In the genomic region with DNA sequence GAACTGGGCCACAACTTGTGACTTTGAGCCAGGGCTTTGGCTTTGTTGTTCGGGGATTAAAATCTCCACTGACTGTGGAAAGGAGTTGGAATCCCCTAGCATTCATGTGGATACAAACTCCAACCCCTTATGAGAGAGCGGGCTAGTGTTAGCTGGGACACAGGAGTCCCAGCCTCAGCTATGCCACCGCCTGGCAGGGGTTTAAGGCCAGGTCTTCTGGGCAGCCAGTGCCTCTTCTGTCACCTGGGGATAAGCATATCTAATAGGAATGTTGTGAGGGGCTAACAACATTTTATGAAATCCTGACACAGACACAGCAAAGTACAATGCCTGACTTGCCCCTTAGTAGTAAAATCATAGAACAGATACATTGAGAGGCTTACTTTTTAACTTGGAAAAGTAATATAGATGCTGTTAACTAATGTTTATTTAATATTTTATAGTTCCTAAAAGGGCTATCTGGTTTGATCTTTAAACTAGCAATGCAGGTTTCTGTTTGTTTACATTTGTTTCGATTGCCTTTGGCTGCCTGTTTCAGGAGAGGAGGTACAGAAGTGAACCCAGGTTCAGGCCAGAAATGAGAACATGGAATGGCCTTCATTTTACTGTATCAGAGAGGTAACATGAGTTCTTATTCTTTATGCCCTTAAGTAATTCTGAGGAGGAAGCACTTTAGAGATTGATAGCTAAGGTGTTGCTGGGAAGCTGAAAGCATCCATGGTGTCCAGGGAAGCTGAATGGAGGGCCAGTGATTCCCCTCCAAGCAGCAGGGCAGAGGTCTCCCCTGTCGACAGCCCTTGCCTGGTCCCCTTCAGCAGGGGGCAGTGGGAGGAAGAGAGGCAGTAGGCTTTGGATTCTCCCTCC, we compare ENCODE assay signal across 1 cellular context.
TF ChIP-seq lines count a peak whose summit lies in the region.

No MANE protein-coding gene starts in this region.

TF ChIP-seq in HepG2, 621 proteins besides CTCF, POLR2A, EP300 and RAD21:
- TF ChIP-seq FOXA3 (CRISPR knock-in tag; IDR thresholded peaks at IDR 0.05) (peak; percentile 38; the same call in 1 of the 2 replicates), PITX1 (CRISPR knock-in tag; IDR thresholded peaks at IDR 0.05) (peak; percentile 21; the same call in 1 of the 2 replicates), ZNF775 (CRISPR knock-in tag; IDR thresholded peaks at IDR 0.05; ENCODE audit: borderline replicate concordance) (no peak)
